In genomic region chr6:144697389-144697788, GRCh38 we compare ENCODE assay signal across 21 cellular contexts.
A peak's percentile ranks its signal among the peaks of the same experiment; 100 is the strongest.
DNase-seq lines count a peak whose midpoint lies in the region; ATAC-seq, FAIRE-seq and TF ChIP-seq lines count a peak whose summit lies in the region.
"Had no signal": no experiment of that assay in that cellular context is flagged by ENCODE, and none has a peak within 500 bp of the region (broad histone marks: within the 10 kb centered on the region; RNA-seq: fewer than 3 reads in every experiment).

No MANE protein-coding gene starts in this region.

- intact Hi-C loops in natural killer cell (cut with micrococcal nuclease) (no loop called here), prostate gland (cut with DNase I) (no loop called here), kidney (cut with DNase I) (no loop called here)

- no peaks in the 10 kb centered on the region for H3K9me3 Mint-ChIP-seq in T-helper 1 cell treated with Interleukin-12 subunit alpha and Interleukin-12 subunit beta and Interleukin-4 antibody, amounts not matched to agents 30 μg/mL and 1 μg/mL, for 36 hours
- no peaks in the 10 kb centered on the region for H3K9me3 Mint-ChIP-seq in natural killer cell

- H3K27me3 ChIP-seq in adipocyte (replicated peaks; ENCODE audit: control insufficient read depth, insufficient read depth, low read length) (no peaks in the 10 kb centered on the region), prostate gland (replicated peaks; ENCODE audit: insufficient read depth) (no peaks in the 10 kb centered on the region)

- TF ChIP-seq POLR2A in prostate gland (IDR thresholded peaks at IDR 0.05) = no peak

- FAIRE-seq in kidney (lab: Jason Lieb, UNC) = no peak
- FAIRE-seq: GM19239 had no signal

- peaks cover 14% of the 10 kb centered on the region for H3K4me1 ChIP-seq in adipocyte (ENCODE audit: control insufficient read depth, insufficient read depth, low read length)
- no peaks in the 10 kb centered on the region for H3K4me1 ChIP-seq in prostate gland (replicated peaks)
- no peaks in the 10 kb centered on the region for H3K4me1 ChIP-seq in kidney (ENCODE audit: control insufficient read depth in 1 of 2, insufficient read depth in 1 of 2, low read depth in 1 of 2, low read length in 2 of 2)

- no peak for ATAC-seq in natural killer cell
- ATAC-seq: GM12878 had no signal

- no peak overlapping the region for H3K27ac ChIP-seq in prostate gland
- H3K27ac ChIP-seq in kidney (ENCODE audit: low read depth in 2 of 2, low read length in 2 of 2) = no peak overlapping the region
- H3K27ac ChIP-seq: 22Rv1, PC-9 had no signal

- H3K36me3 Mint-ChIP-seq in T-helper 1 cell treated with Interleukin-12 subunit alpha and Interleukin-12 subunit beta and Interleukin-4 antibody, amounts not matched to agents 30 μg/mL and 1 μg/mL, for 36 hours (ENCODE audit: low read depth) = peaks cover 6% of the 10 kb centered on the region
- no peaks in the 10 kb centered on the region for H3K36me3 Mint-ChIP-seq in natural killer cell

- H3K36me3 ChIP-seq in adipocyte (ENCODE audit: control insufficient read depth, insufficient read depth, low read length, severe bottlenecking) (peaks cover 23% of the 10 kb centered on the region), prostate gland (no peaks in the 10 kb centered on the region), kidney (ENCODE audit: control insufficient read depth in 1 of 2, insufficient read depth in 2 of 2, low read length in 2 of 2) (no peaks in the 10 kb centered on the region)

- H3K9me3 ChIP-seq in adipocyte (ENCODE audit: control insufficient read depth, low read length) (no peaks in the 10 kb centered on the region), prostate gland (no peaks in the 10 kb centered on the region), kidney (ENCODE audit: control insufficient read depth in 1 of 2, low read length in 2 of 2) (no peaks in the 10 kb centered on the region)

- H3K4me1 Mint-ChIP-seq in T-helper 1 cell treated with Interleukin-12 subunit alpha and Interleukin-12 subunit beta and Interleukin-4 antibody, amounts not matched to agents 30 μg/mL and 1 μg/mL, for 36 hours (ENCODE audit: low read depth) = peaks cover 8% of the 10 kb centered on the region
- H3K4me1 Mint-ChIP-seq in natural killer cell = peaks cover 27 to 34% of the 10 kb centered on the region in 2 donors

- WGBS in prostate gland = 68% methylated on average over 2 of the region's 2 CpGs

- no peak for DNase-seq in T-helper 1 cell
- DNase-seq in adipocyte (ENCODE audit: low read depth) = peak; percentile 39
- DNase-seq in fibroblast of peridontal ligament (ENCODE audit: extremely low read depth) = peak; percentile 32
- DNase-seq in natural killer cell = no peak
- DNase-seq in NCI-H2171 treated with DMSO at 0.1 percent for 48 hours (lab: John Stamatoyannopoulos, UW) = no peak
- DNase-seq in prostate gland (ENCODE audit: low spot score) = no peak
- no peak for DNase-seq in kidney
- DNase-seq: COR-L47, DMS 273 treated with DMSO at 0.1 percent for 48 hours, GF-D8, H9, KBM-7, NCI-H1417 treated with DMSO at 0.1 percent for 48 hours, NCI-H1930, NCI-H526, PC-9 had no signal

- H3K27ac Mint-ChIP-seq in T-helper 1 cell treated with Interleukin-12 subunit alpha and Interleukin-12 subunit beta and Interleukin-4 antibody, amounts not matched to agents 30 μg/mL and 1 μg/mL, for 36 hours = peak overlapping the region; percentile 41
- H3K27ac Mint-ChIP-seq in natural killer cell = peak overlapping the region; percentile 46 to 61
- H3K27ac Mint-ChIP-seq: CD14-positive monocyte had no signal

- H3K4me3 ChIP-seq in adipocyte (ENCODE audit: low read length) = no peak overlapping the region
- no peak overlapping the region for H3K4me3 ChIP-seq in prostate gland
- no peak overlapping the region for H3K4me3 ChIP-seq in kidney (ENCODE audit: low read length in 2 of 2)
- H3K4me3 ChIP-seq: GM12878, PC-9 had no signal

- TF ChIP-seq CTCF in natural killer cell (IDR thresholded peaks at IDR 0.05) (no peak), prostate gland (IDR thresholded peaks at IDR 0.05) (no peak), kidney (IDR thresholded peaks at IDR 0.05; ENCODE audit: borderline replicate concordance, extremely low read depth, insufficient read depth) (no peak)

- H3K9ac ChIP-seq in adipocyte (ENCODE audit: low read length) = no peak overlapping the region
- no peak overlapping the region for H3K9ac ChIP-seq in kidney (ENCODE audit: low read length in 2 of 2)

- H3K27me3 Mint-ChIP-seq in T-helper 1 cell treated with Interleukin-12 subunit alpha and Interleukin-12 subunit beta and Interleukin-4 antibody, amounts not matched to agents 30 μg/mL and 1 μg/mL, for 36 hours (ENCODE audit: low read depth) = no peaks in the 10 kb centered on the region
- no peaks in the 10 kb centered on the region for H3K27me3 Mint-ChIP-seq in natural killer cell (ENCODE audit: low read depth in 2 of 2)

- H3K4me3 Mint-ChIP-seq in T-helper 1 cell treated with Interleukin-12 subunit alpha and Interleukin-12 subunit beta and Interleukin-4 antibody, amounts not matched to agents 30 μg/mL and 1 μg/mL, for 36 hours = no peak overlapping the region
- H3K4me3 Mint-ChIP-seq in natural killer cell = no peak overlapping the region
- H3K4me3 Mint-ChIP-seq: CD14-positive monocyte, H9 had no signal

Comparison
In these comparisons a context has a peak if more than half of its experiments do, and no peak if none do; other contexts are left out.
1. DNase-seq: peak in adipocyte (single experiment) and fibroblast of peridontal ligament (single experiment); none in T-helper 1 cell (0 of 5), natural killer cell (single experiment), NCI-H2171 treated with DMSO at 0.1 percent for 48 hours (single experiment), prostate gland (single experiment) and kidney (single experiment).